ENCODE assay signal across 21 cellular contexts in the genomic region with DNA sequence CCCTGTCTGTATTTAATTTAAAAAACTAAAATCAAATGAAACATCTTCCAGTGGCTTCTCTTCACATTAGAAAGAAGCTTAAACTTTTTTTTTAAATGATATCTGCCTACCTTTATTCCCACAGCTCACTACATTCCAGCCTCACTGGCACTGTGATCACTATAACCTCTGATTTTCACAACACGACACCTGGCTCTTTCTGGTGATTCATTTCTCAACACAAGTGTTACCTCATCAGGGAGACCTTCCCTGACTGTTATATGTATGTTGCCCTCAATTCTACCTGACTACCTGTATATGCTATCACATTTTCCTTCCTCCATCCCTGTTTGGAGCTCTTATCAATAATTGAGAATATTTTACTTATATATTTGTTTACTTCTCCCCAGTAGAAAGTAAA.
"Had no signal": no experiment of that assay in that cellular context is flagged by ENCODE, and none has a peak within 500 bp of the region (broad histone marks: within the 10 kb centered on the region; RNA-seq: fewer than 3 reads in every experiment).

No MANE protein-coding gene starts in this region.

- H3K4me3 ChIP-seq: MG63, SJCRH30 had no signal

- H3K27ac ChIP-seq: HL-60, RWPE1, SJCRH30 had no signal

- ATAC-seq: Right ventricle myocardium inferior, SK-N-SH treated with all-trans-retinoic acid at 6 μM for 48 hours had no signal

- H3K4me1 ChIP-seq: SJCRH30 had no signal

- FAIRE-seq: RCC 7860 had no signal

- H3K9me3 ChIP-seq: SJCRH30 had no signal

- H3K36me3 ChIP-seq: MG63 had no signal

- H3K27me3 ChIP-seq: MG63, SJCRH30 had no signal

- DNase-seq: KBM-7, MG63, NCI-H1092 treated with DMSO at 0.1 percent for 48 hours, NCI-H1436, NCI-H187, NCI-H2029, NCI-H2081 treated with DMSO at 0.1 percent for 48 hours, NCI-H2171, NCI-H226, NCI-H446, NCI-H510A, NCI-H524 treated with DMSO at 0.1 percent for 48 hours, NCI-H69, NCI-H774, SHP77 treated with DMSO at 0.1 percent for 48 hours, SJCRH30 had no signal
